ENCODE assay signal across 9 cellular contexts in the genomic region with DNA sequence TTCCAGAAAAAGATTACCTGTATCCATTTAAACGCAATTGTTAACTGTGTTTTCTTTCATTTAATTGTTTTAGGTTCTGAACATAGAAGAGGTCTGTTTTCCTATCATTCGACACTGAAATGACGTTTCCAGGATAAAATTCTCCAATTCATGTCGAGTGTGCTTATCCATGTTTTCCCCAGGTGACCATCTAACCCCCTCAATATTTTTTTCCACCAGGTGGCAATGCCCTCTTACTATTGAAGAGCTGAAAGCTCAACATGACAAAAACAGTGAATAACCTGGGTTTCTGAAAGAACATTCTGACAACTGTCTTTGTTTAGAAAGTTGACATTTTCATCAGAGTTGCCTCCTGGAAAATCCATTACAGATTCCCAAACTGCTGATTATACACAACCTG.
DNase-seq lines count a peak whose midpoint lies in the region; ATAC-seq and TF ChIP-seq lines count a peak whose summit lies in the region.
"Had no signal": no experiment of that assay in that cellular context is flagged by ENCODE, and none has a peak within 500 bp of the region (broad histone marks: within the 10 kb centered on the region; RNA-seq: fewer than 3 reads in every experiment).

No MANE protein-coding gene starts in this region.

- no peak overlapping the region for H3K18ac ChIP-seq in mesendoderm (ENCODE audit: low read length)

- DNase-seq in Daoy (ENCODE audit: low read depth), result peak; percentile 26
- peak; percentile 56 for DNase-seq in NCI-H1436 treated with DMSO at 0.1 percent for 48 hours (lab: John Stamatoyannopoulos, UW)
- peak; percentile 14 for DNase-seq in amniotic epithelial cell (ENCODE audit: low read depth)
- peak; percentile 49 for DNase-seq in mesendoderm
- DNase-seq in dorsolateral prefrontal cortex, result no peak
- DNase-seq: T-helper 17 cell had no signal

- H3K23ac ChIP-seq in mesendoderm (ENCODE audit: low read length), result no peak overlapping the region

- no peaks in the 10 kb centered on the region for H3K27me3 ChIP-seq in mesendoderm (ENCODE audit: insufficient read depth, low read length, poor library complexity)
- H3K27me3 ChIP-seq in dorsolateral prefrontal cortex, result peaks cover 0 to 11% (median 0%) of the 10 kb centered on the region in 45 donors

- H3K4me1 ChIP-seq in mesendoderm (ENCODE audit: control insufficient read depth, low read depth, low read length), result peaks cover 2% of the 10 kb centered on the region

- H3K9ac ChIP-seq in mesendoderm (ENCODE audit: low read length), result no peak overlapping the region

- no peak overlapping the region for H4K5ac ChIP-seq in mesendoderm (ENCODE audit: low read length)

- no peak overlapping the region for H2BK120ac ChIP-seq in mesendoderm (ENCODE audit: low read depth, low read length)

- no CpG with 5 or more reads among the region's 4 CpGs for WGBS in mesendoderm (ENCODE audit: extremely low coverage, insufficient coverage, low lambda C conversion rate)

- H3K79me1 ChIP-seq in mesendoderm (ENCODE audit: low read length), result no peaks in the 10 kb centered on the region

- no peak overlapping the region for H3K4me3 ChIP-seq in mesendoderm (ENCODE audit: low read length)
- no peak overlapping the region for H3K4me3 ChIP-seq in dorsolateral prefrontal cortex

- H3K79me2 ChIP-seq in mesendoderm (ENCODE audit: control insufficient read depth, insufficient read depth, low read length), result no peaks in the 10 kb centered on the region

- H3K4ac ChIP-seq in mesendoderm (ENCODE audit: low read depth, low read length), result no peak overlapping the region

- H2BK5ac ChIP-seq in mesendoderm (ENCODE audit: low read length), result no peak overlapping the region

- H3K27ac ChIP-seq in mesendoderm (ENCODE audit: low read depth, low read length) (no peak overlapping the region), dorsolateral prefrontal cortex (no peak overlapping the region)

- no peaks in the 10 kb centered on the region for H3K36me3 ChIP-seq in mesendoderm (ENCODE audit: control insufficient read depth, insufficient read depth, low read length)

- intact Hi-C loops in dorsolateral prefrontal cortex (cut with DNase I), result no loop called here

- no peak overlapping the region for H2BK15ac ChIP-seq in mesendoderm (replicated peaks; ENCODE audit: low read depth)

- ATAC-seq in GM21381 (IDR thresholded peaks at IDR 0.05; ENCODE audit: unreplicated experiment), result no peak
- ATAC-seq in GM18498 (IDR thresholded peaks at IDR 0.05; ENCODE audit: unreplicated experiment), result no peak
- no peak for ATAC-seq in activated CD4-positive, CD25-positive, alpha-beta regulatory T cell treated with anti-CD3 and anti-CD28 coated beads, Interleukin-2, amount 50 U/mL, for 24 hours
- ATAC-seq: T-helper 17 cell had no signal

- no peak overlapping the region for H4K8ac ChIP-seq in mesendoderm (ENCODE audit: low read depth, low read length)

- TF ChIP-seq CTCF in dorsolateral prefrontal cortex (IDR thresholded peaks at IDR 0.05 in 54 of 56, conservative IDR thresholded peaks at IDR 0.05 in 2 of 56; ENCODE audit: low read depth in 1 of 56, partially characterized antibody in 56 of 56), result peak in 6 of 56 donors; percentile 4 to 30 (median 14)

- no peak overlapping the region for H2AK5ac ChIP-seq in mesendoderm (ENCODE audit: low read length)

- H3K56ac ChIP-seq in mesendoderm (ENCODE audit: low read length), result no peak overlapping the region

- no peak overlapping the region for H3K4me2 ChIP-seq in mesendoderm (ENCODE audit: low read length)

Comparison
In these comparisons a context has a peak if more than half of its experiments do, and no peak if none do; other contexts are left out.
1. DNase-seq: peak in Daoy (single experiment), NCI-H1436 treated with DMSO at 0.1 percent for 48 hours (single experiment), amniotic epithelial cell (single experiment) and mesendoderm (single experiment); none in dorsolateral prefrontal cortex (0 of 10).